25 cellular contexts compared by ENCODE assay signal in genomic region chr22:36934940-36935610, GRCh38. TPM values are rescaled to one million over a fixed set of nuclear protein-coding genes. Genes with fewer than 3 reads are reported as not detected.
"Had no signal": no experiment of that assay in that cellular context is flagged by ENCODE, and none has a peak within 500 bp of the region (broad histone marks: within the 10 kb centered on the region; RNA-seq: fewer than 3 reads in every experiment).

No MANE protein-coding gene starts in this region.

- H3K27me3 ChIP-seq: suprapubic skin, tibial nerve had no signal

- DNase-seq: activated CD4-positive, alpha-beta T cell treated with anti-CD3 and anti-CD28 coated beads for 4 hours; activated CD4-positive, alpha-beta T cell treated with anti-CD3 and anti-CD28 coated beads, Interleukin-2, amount 50 U/mL, for 4 hours; activated naive CD4-positive, alpha-beta T cell; activated T-cell treated with anti-CD3 and anti-CD28 coated beads for 4 hours; activated T-cell treated with anti-CD3 and anti-CD28 coated beads, Interleukin-2, amount 50 U/mL, for 72 hours; amygdala; caudate nucleus; foreskin fibroblast; hippocampal formation; left cardiac atrium; left ventricle myocardium superior; mammary epithelial cell; midbrain; naive thymus-derived CD4-positive, alpha-beta T cell; occipital lobe; right cardiac atrium; stimulated activated CD4-positive, alpha-beta T cell treated with anti-CD3 and anti-CD28 coated beads, Interleukin-15, amount 100 ng/mL, for 24 hours; stimulated activated CD4-positive, alpha-beta T cell treated with anti-CD3 and anti-CD28 coated beads, Interleukin-2, amount 100 ng/mL, for 24 hours; stimulated activated naive CD4-positive, alpha-beta T cell; T-helper 9 cell had no signal

- H3K27ac ChIP-seq: suprapubic skin, tibial nerve, VCaP had no signal

- H3K27ac Mint-ChIP-seq: activated T-cell treated with anti-CD3 and anti-CD28 coated beads, Interleukin-2, amount 50 U/mL, for 72 hours; endodermal cell; naive thymus-derived CD4-positive, alpha-beta T cell had no signal

- H3K36me3 Mint-ChIP-seq: naive thymus-derived CD4-positive, alpha-beta T cell had no signal

- H3K4me3 Mint-ChIP-seq: activated T-cell treated with anti-CD3 and anti-CD28 coated beads, Interleukin-2, amount 50 U/mL, for 72 hours; endodermal cell; naive thymus-derived CD4-positive, alpha-beta T cell had no signal

- H3K4me1 ChIP-seq: suprapubic skin, tibial nerve had no signal

- ATAC-seq: activated T-cell treated with anti-CD3 and anti-CD28 coated beads, Interleukin-2, amount 50 U/mL, for 72 hours; esophagus mucosa; left cardiac atrium; left ventricle myocardium superior; naive thymus-derived CD4-positive, alpha-beta T cell; right cardiac atrium had no signal

- H3K9me3 ChIP-seq: suprapubic skin, tibial nerve had no signal

- H3K36me3 ChIP-seq: tibial nerve had no signal

- H3K9me3 Mint-ChIP-seq: activated T-cell treated with anti-CD3 and anti-CD28 coated beads, Interleukin-2, amount 50 U/mL, for 72 hours; endodermal cell; naive thymus-derived CD4-positive, alpha-beta T cell had no signal

- H3K4me3 ChIP-seq: suprapubic skin, tibial nerve had no signal

- H3K4me1 Mint-ChIP-seq: endodermal cell had no signal

RNA-seq across cellular contexts. Expression of gene CSF2RB, which starts 21.6 kb away (rescaled TPM):
- total RNA-seq: endodermal cell, mammary epithelial cell had no signal
